In genomic region chr6:87155272-87155919, GRCh38 we compare ENCODE assay signal across 1 cellular context.
A peak's percentile ranks its signal among the peaks of the same experiment; 100 is the strongest.
TF ChIP-seq lines count a peak whose summit lies in the region.

ZNF292 (plus strand) TSS chr6:87155565; CDS start chr6:87155592, 27 bp downstream.

TF ChIP-seq in HepG2, 621 proteins besides CTCF, POLR2A, EP300 and RAD21 (continued from another document and continues in another):
- no peak for TF ChIP-seq NFIB (CRISPR knock-in tag; IDR thresholded peaks at IDR 0.05; ENCODE audit: borderline replicate concordance)
- TF ChIP-seq PITX1 (CRISPR knock-in tag; IDR thresholded peaks at IDR 0.05) = peak; percentile 71; the same call in 1 of the 2 replicates
- TF ChIP-seq JARID2 (CRISPR knock-in tag; IDR thresholded peaks at IDR 0.05; ENCODE audit: insufficient replicate concordance) = peak; percentile 78
- TF ChIP-seq CEBPG (CRISPR knock-in tag; IDR thresholded peaks at IDR 0.05) = peak; percentile 44; the same call in 1 of the 2 replicates
- TF ChIP-seq ZNF614 (CRISPR knock-in tag; IDR thresholded peaks at IDR 0.05; ENCODE audit: borderline replicate concordance) = peak; percentile 48; the same call in 1 of the 2 replicates
- TF ChIP-seq ZNF615 (CRISPR knock-in tag; IDR thresholded peaks at IDR 0.05; ENCODE audit: borderline replicate concordance) = 0 out of 2 replicates have a peak, but pooled peaks have one; percentile 63
- TF ChIP-seq, protein P1, sequence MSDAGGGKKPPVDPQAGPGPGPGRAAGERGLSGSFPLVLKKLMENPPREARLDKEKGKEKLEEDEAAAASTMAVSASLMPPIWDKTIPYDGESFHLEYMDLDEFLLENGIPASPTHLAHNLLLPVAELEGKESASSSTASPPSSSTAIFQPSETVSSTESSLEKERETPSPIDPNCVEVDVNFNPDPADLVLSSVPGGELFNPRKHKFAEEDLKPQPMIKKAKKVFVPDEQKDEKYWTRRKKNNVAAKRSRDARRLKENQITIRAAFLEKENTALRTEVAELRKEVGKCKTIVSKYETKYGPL (CRISPR knock-in tag; IDR thresholded peaks at IDR 0.05) = no peak
- TF ChIP-seq ZNF232 (CRISPR knock-in tag; IDR thresholded peaks at IDR 0.05; ENCODE audit: borderline replicate concordance) = peak; percentile 92
- TF ChIP-seq ZNF484 (CRISPR knock-in tag; IDR thresholded peaks at IDR 0.05; ENCODE audit: borderline replicate concordance, low read depth) = peak; percentile 73; the same call in 1 of the 2 replicates
- TF ChIP-seq ZNF878 (CRISPR knock-in tag; IDR thresholded peaks at IDR 0.05) = peak; percentile 97
- peak; percentile 75; the same call in 1 of the 2 replicates for TF ChIP-seq THAP7 (CRISPR knock-in tag; IDR thresholded peaks at IDR 0.05)
- TF ChIP-seq, protein P2, sequence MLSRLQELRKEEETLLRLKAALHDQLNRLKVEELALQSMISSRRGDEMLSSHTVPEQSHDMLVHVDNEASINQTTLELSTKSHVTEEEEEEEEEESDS (CRISPR knock-in tag; IDR thresholded peaks at IDR 0.05; ENCODE audit: borderline replicate concordance) = 0 out of 2 replicates have a peak, but pooled peaks have one; percentile 57
- TF ChIP-seq, protein P3, sequence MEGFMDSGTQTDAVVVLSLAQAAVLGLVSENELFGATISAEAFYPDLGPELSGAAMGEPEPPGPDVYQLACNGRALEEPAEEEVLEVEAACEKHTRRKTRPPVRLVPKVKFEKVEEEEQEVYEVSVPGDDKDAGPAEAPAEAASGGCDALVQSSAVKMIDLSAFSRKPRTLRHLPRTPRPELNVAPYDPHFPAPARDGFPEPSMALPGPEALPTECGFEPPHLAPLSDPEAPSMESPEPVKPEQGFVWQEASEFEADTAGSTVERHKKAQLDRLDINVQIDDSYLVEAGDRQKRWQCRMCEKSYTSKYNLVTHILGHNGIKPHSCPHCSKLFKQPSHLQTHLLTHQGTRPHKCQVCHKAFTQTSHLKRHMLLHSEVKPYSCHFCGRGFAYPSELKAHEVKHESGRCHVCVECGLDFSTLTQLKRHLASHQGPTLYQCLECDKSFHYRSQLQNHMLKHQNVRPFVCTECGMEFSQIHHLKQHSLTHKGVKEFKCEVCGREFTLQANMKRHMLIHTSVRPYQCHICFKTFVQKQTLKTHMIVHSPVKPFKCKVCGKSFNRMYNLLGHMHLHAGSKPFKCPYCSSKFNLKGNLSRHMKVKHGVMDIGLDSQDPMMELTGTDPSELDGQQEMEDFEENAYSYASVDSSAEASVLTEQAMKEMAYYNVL (CRISPR knock-in tag; IDR thresholded peaks at IDR 0.05; ENCODE audit: borderline replicate concordance) = no peak
- no peak for TF ChIP-seq CENPBD1 (CRISPR knock-in tag; IDR thresholded peaks at IDR 0.05; ENCODE audit: borderline replicate concordance, low read depth)
- TF ChIP-seq, protein P4, sequence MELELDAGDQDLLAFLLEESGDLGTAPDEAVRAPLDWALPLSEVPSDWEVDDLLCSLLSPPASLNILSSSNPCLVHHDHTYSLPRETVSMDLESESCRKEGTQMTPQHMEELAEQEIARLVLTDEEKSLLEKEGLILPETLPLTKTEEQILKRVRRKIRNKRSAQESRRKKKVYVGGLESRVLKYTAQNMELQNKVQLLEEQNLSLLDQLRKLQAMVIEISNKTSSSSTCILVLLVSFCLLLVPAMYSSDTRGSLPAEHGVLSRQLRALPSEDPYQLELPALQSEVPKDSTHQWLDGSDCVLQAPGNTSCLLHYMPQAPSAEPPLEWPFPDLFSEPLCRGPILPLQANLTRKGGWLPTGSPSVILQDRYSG (CRISPR knock-in tag; IDR thresholded peaks at IDR 0.05) = no peak
- TF ChIP-seq IRF1 (CRISPR knock-in tag; IDR thresholded peaks at IDR 0.05; ENCODE audit: low read depth) = 0 out of 2 replicates have a peak, but pooled peaks have one; percentile 77
- TF ChIP-seq ZBTB43 (CRISPR knock-in tag; conservative IDR thresholded peaks at IDR 0.05) = peak; percentile 87
- TF ChIP-seq ZNF30 (CRISPR knock-in tag; IDR thresholded peaks at IDR 0.05) = peak; percentile 87; the same call in 1 of the 2 replicates
- TF ChIP-seq, protein P5, sequence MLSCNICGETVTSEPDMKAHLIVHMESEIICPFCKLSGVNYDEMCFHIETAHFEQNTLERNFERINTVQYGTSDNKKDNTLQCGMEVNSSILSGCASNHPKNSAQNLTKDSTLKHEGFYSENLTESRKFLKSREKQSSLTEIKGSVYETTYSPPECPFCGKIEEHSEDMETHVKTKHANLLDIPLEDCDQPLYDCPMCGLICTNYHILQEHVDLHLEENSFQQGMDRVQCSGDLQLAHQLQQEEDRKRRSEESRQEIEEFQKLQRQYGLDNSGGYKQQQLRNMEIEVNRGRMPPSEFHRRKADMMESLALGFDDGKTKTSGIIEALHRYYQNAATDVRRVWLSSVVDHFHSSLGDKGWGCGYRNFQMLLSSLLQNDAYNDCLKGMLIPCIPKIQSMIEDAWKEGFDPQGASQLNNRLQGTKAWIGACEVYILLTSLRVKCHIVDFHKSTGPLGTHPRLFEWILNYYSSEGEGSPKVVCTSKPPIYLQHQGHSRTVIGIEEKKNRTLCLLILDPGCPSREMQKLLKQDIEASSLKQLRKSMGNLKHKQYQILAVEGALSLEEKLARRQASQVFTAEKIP (CRISPR knock-in tag; IDR thresholded peaks at IDR 0.05; ENCODE audit: borderline replicate concordance) = no peak
- TF ChIP-seq ZBTB26 (CRISPR knock-in tag; IDR thresholded peaks at IDR 0.05; ENCODE audit: borderline replicate concordance) = peak; percentile 77; the same call in 1 of the 2 replicates
- peak; percentile 99 for TF ChIP-seq ZNF501 (CRISPR knock-in tag; IDR thresholded peaks at IDR 0.05)
- peak; percentile 67; the same call in 1 of the 2 replicates for TF ChIP-seq SMAD9 (CRISPR knock-in tag; IDR thresholded peaks at IDR 0.05)
- TF ChIP-seq STAG1 (CRISPR knock-in tag; IDR thresholded peaks at IDR 0.05) = no peak
- TF ChIP-seq, protein P6, sequence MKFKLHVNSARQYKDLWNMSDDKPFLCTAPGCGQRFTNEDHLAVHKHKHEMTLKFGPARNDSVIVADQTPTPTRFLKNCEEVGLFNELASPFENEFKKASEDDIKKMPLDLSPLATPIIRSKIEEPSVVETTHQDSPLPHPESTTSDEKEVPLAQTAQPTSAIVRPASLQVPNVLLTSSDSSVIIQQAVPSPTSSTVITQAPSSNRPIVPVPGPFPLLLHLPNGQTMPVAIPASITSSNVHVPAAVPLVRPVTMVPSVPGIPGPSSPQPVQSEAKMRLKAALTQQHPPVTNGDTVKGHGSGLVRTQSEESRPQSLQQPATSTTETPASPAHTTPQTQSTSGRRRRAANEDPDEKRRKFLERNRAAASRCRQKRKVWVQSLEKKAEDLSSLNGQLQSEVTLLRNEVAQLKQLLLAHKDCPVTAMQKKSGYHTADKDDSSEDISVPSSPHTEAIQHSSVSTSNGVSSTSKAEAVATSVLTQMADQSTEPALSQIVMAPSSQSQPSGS (CRISPR knock-in tag; IDR thresholded peaks at IDR 0.05) = peak; percentile 55
- peak; percentile 78 for TF ChIP-seq RERE (CRISPR knock-in tag; IDR thresholded peaks at IDR 0.05; ENCODE audit: low read depth)
- peak; percentile 36; the same call in 1 of the 2 replicates for TF ChIP-seq U2AF2 (IDR thresholded peaks at IDR 0.05; ENCODE audit: low read depth, low read length)
- no peak; the same call in 1 of the 2 replicates for TF ChIP-seq ZNF331 (CRISPR knock-in tag; IDR thresholded peaks at IDR 0.05)
- TF ChIP-seq, protein P7, sequence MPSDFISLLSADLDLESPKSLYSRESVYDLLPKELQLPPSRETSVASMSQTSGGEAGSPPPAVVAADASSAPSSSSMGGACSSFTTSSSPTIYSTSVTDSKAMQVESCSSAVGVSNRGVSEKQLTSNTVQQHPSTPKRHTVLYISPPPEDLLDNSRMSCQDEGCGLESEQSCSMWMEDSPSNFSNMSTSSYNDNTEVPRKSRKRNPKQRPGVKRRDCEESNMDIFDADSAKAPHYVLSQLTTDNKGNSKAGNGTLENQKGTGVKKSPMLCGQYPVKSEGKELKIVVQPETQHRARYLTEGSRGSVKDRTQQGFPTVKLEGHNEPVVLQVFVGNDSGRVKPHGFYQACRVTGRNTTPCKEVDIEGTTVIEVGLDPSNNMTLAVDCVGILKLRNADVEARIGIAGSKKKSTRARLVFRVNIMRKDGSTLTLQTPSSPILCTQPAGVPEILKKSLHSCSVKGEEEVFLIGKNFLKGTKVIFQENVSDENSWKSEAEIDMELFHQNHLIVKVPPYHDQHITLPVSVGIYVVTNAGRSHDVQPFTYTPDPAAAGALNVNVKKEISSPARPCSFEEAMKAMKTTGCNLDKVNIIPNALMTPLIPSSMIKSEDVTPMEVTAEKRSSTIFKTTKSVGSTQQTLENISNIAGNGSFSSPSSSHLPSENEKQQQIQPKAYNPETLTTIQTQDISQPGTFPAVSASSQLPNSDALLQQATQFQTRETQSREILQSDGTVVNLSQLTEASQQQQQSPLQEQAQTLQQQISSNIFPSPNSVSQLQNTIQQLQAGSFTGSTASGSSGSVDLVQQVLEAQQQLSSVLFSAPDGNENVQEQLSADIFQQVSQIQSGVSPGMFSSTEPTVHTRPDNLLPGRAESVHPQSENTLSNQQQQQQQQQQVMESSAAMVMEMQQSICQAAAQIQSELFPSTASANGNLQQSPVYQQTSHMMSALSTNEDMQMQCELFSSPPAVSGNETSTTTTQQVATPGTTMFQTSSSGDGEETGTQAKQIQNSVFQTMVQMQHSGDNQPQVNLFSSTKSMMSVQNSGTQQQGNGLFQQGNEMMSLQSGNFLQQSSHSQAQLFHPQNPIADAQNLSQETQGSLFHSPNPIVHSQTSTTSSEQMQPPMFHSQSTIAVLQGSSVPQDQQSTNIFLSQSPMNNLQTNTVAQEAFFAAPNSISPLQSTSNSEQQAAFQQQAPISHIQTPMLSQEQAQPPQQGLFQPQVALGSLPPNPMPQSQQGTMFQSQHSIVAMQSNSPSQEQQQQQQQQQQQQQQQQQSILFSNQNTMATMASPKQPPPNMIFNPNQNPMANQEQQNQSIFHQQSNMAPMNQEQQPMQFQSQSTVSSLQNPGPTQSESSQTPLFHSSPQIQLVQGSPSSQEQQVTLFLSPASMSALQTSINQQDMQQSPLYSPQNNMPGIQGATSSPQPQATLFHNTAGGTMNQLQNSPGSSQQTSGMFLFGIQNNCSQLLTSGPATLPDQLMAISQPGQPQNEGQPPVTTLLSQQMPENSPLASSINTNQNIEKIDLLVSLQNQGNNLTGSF (CRISPR knock-in tag; IDR thresholded peaks at IDR 0.05) = peak; percentile 87
- TF ChIP-seq PHF20 (CRISPR knock-in tag; IDR thresholded peaks at IDR 0.05) = peak; percentile 78
